In genomic region chr18:70643812-70644211, GRCh38 we compare ENCODE assay signal across 7 cellular contexts.
"Had no signal": no experiment of that assay in that cellular context is flagged by ENCODE, and none has a peak within 500 bp of the region (broad histone marks: within the 10 kb centered on the region; RNA-seq: fewer than 3 reads in every experiment).

No MANE protein-coding gene starts in this region.

- H3K27ac Mint-ChIP-seq: IgD-negative memory B cell had no signal

- H3K36me3 Mint-ChIP-seq: IgD-negative memory B cell had no signal

- H3K27me3 Mint-ChIP-seq: IgD-negative memory B cell had no signal

- H3K4me1 Mint-ChIP-seq: IgD-negative memory B cell had no signal

- ATAC-seq: HepG2, K562 had no signal

- FAIRE-seq: HepG2, HTR-8/SVneo, K562 had no signal

- H3K27ac ChIP-seq: HL-60 had no signal

- H3K4me3 Mint-ChIP-seq: IgD-negative memory B cell had no signal

- DNase-seq: IMR-90, KBM-7 had no signal

- H3K4me3 ChIP-seq: K562 had no signal
